Comparison of ENCODE assay signal across 8 cellular contexts in the genomic region with DNA sequence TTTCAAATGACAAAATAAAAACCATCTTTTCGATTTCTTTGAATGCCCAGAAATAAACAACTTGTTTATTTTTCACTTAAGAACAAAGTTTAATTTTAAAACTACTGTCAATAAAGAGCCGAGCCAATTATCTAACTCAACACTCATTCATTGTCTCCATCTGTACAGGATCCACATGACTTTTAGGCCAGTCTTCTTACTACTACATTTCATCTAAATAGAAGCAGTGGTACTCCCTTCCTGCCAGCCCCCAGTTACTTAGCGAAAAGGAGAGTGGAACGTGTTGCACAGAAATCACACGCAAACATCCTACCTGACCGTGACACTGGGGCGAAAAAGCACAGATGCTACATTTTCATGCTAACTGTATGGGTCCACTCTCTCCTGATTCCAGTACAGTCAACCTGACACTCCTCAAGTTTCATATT. TPM values are rescaled to one million over a fixed set of nuclear protein-coding genes. Genes with fewer than 3 reads are reported as not detected.
A peak's percentile ranks its signal among the peaks of the same experiment; 100 is the strongest.
DNase-seq lines count a peak whose midpoint lies in the region; ATAC-seq and TF ChIP-seq lines count a peak whose summit lies in the region.

No MANE protein-coding gene starts in this region.

- intact Hi-C loops in esophagus squamous epithelium (cut with DNase I) = loop anchor here (10.0 kb wide), 1 partner anchor 70 kb away; no protein-coding TSS in a partner anchor

- H3K27ac ChIP-seq in DND-41 (ENCODE audit: low read length) = peak overlapping the region; percentile 90
- H3K27ac ChIP-seq in SK-N-MC = no peak overlapping the region
- H3K27ac ChIP-seq in esophagus squamous epithelium = peak overlapping the region; percentile 96 to 100 (median 98)

- peak; percentile 12 for ATAC-seq in DND-41 (ENCODE audit: insufficient read depth, low read depth)

- H3K36me3 Mint-ChIP-seq in progenitor cell of endocrine pancreas (ENCODE audit: insufficient read depth) = peaks cover 19% of the 10 kb centered on the region

- no peaks in the 10 kb centered on the region for H3K9me3 ChIP-seq in DND-41 (ENCODE audit: insufficient read depth, low read length, severe bottlenecking)
- no peaks in the 10 kb centered on the region for H3K9me3 ChIP-seq in SK-N-MC (ENCODE audit: low read depth, low read length)
- no peaks in the 10 kb centered on the region for H3K9me3 ChIP-seq in esophagus squamous epithelium

- peak overlapping the region; percentile 71 for H3K4me2 ChIP-seq in DND-41 (ENCODE audit: insufficient read depth, low read length)

- H3K4me3 ChIP-seq in DND-41 (ENCODE audit: low read depth in 1 of 2, low read length in 2 of 2) = peak overlapping the region; percentile 42 to 69; a peak in 3 of 4 replicates
- peak overlapping the region; percentile 74 for H3K4me3 ChIP-seq in H7 (ENCODE audit: insufficient read depth, low read depth, low read length)
- peak overlapping the region; percentile 89 for H3K4me3 ChIP-seq in SK-N-MC
- H3K4me3 ChIP-seq in esophagus squamous epithelium = peak overlapping the region; percentile 79 to 96 (median 89)

- H2AFZ ChIP-seq in DND-41 (ENCODE audit: low read depth, low read length) = peak overlapping the region; percentile 89; the same call in 1 of the 2 replicates

- H3K79me2 ChIP-seq in DND-41 (ENCODE audit: insufficient read depth, low read length) = peaks cover 62% of the 10 kb centered on the region

- H3K36me3 ChIP-seq in DND-41 (ENCODE audit: insufficient read depth, low read length) (peaks cover 33% of the 10 kb centered on the region), H7 (replicated peaks; ENCODE audit: control insufficient read depth, insufficient read depth, low read length) (peaks cover 7% of the 10 kb centered on the region), SK-N-MC (ENCODE audit: insufficient read depth, low read length) (peaks cover 34% of the 10 kb centered on the region), esophagus squamous epithelium (peaks cover 0 to 32% (median 4%) of the 10 kb centered on the region in 3 donors)

- WGBS in esophagus squamous epithelium, 2 donors = 1 to 3% methylated on average over 7 of the region's 7 CpGs

- peaks cover 27% of the 10 kb centered on the region; the same call in 1 of the 2 replicates for H4K20me1 ChIP-seq in DND-41 (ENCODE audit: insufficient read depth, low read length)

- H3K4me3 Mint-ChIP-seq in progenitor cell of endocrine pancreas (ENCODE audit: low read depth) = peak overlapping the region; percentile 92

- peak overlapping the region; percentile 81 for H3K9ac ChIP-seq in DND-41 (ENCODE audit: low read depth, low read length)
- peak overlapping the region; percentile 91 for H3K9ac ChIP-seq in SK-N-MC (ENCODE audit: insufficient read length)

- peaks cover 12% of the 10 kb centered on the region for H3K27me3 Mint-ChIP-seq in progenitor cell of endocrine pancreas

- TF ChIP-seq POLR2A in esophagus squamous epithelium (IDR thresholded peaks at IDR 0.05) = no peak

- DNase-seq in DND-41 = no peak
- no peak for DNase-seq in H7
- no peak for DNase-seq in SK-N-MC (ENCODE audit: low read depth, low spot score)
- DNase-seq in esophagus squamous epithelium (lab: John Stamatoyannopoulos, UW) = no peak
- no peak for DNase-seq in progenitor cell of endocrine pancreas (ENCODE audit: low spot score, unreplicated experiment)
- DNase-seq in NOMO-1 (lab: John Stamatoyannopoulos, UW; ENCODE audit: unreplicated experiment in 2 of 2) = no peak
- no peak for DNase-seq in NCI-H2196 (lab: John Stamatoyannopoulos, UW; ENCODE audit: unreplicated experiment)
- no peak for DNase-seq in GF-D8 (lab: John Stamatoyannopoulos, UW)

- H3K27me3 ChIP-seq in DND-41 (ENCODE audit: insufficient read depth, low read length, poor library complexity) (no peaks in the 10 kb centered on the region), H7 (ENCODE audit: control insufficient read depth, insufficient read depth, low read length) (no peaks in the 10 kb centered on the region), esophagus squamous epithelium (no peaks in the 10 kb centered on the region)

- H3K27ac Mint-ChIP-seq in progenitor cell of endocrine pancreas = peak overlapping the region; percentile 85

- H3K4me1 ChIP-seq in DND-41 (ENCODE audit: insufficient read depth, low read length) = peaks cover 55% of the 10 kb centered on the region
- peaks cover 19 to 86% (median 62%) of the 10 kb centered on the region in 3 donors for H3K4me1 ChIP-seq in esophagus squamous epithelium

- peaks cover 18% of the 10 kb centered on the region for H3K4me1 Mint-ChIP-seq in progenitor cell of endocrine pancreas (ENCODE audit: low read depth)

- TF ChIP-seq CTCF in DND-41 (IDR thresholded peaks at IDR 0.05; ENCODE audit: borderline replicate concordance, extremely low read depth, low read length, poor library complexity, severe bottlenecking) (no peak), esophagus squamous epithelium (IDR thresholded peaks at IDR 0.05) (no peak), progenitor cell of endocrine pancreas (IDR thresholded peaks at IDR 0.05; ENCODE audit: unreplicated experiment) (no peak)

- H3K9me3 Mint-ChIP-seq in progenitor cell of endocrine pancreas (ENCODE audit: low read depth) = no peaks in the 10 kb centered on the region

RNA-seq across cellular contexts. Expression of a gene that starts 1.2 kb away (rescaled TPM):
- total RNA-seq in H7 (2014; rRNA removed; shearing (Covaris generic)) = 50.4 and 58.0 TPM in 2 replicates
- 10 to 100 TPM; 21.3 to 43.1 (median 35.7) TPM for total RNA-seq in esophagus squamous epithelium
- total RNA-seq in progenitor cell of endocrine pancreas = 39.2 and 41.1 TPM in 2 replicates
